26 cellular contexts compared by ENCODE assay signal in genomic region chr3:61578667-61579367, GRCh38. TPM values are rescaled to one million over a fixed set of nuclear protein-coding genes. Genes with fewer than 3 reads are reported as not detected.
DNase-seq lines count a peak whose midpoint lies in the region; ATAC-seq, FAIRE-seq and TF ChIP-seq lines count a peak whose summit lies in the region.
"Had no signal": no experiment of that assay in that cellular context is flagged by ENCODE, and none has a peak within 500 bp of the region (broad histone marks: within the 10 kb centered on the region; RNA-seq: fewer than 3 reads in every experiment).

No MANE protein-coding gene starts in this region.

- H3K4ac ChIP-seq in H1 (replicated peaks; ENCODE audit: insufficient read length, low read depth, low read length) (no peak overlapping the region), mesendoderm (ENCODE audit: low read depth, low read length) (no peak overlapping the region)

- H3K79me1 ChIP-seq in H1 (ENCODE audit: low read depth, low read length) = peaks cover 17% of the 10 kb centered on the region
- H3K79me1 ChIP-seq in mesendoderm (ENCODE audit: low read length) = peaks cover 24% of the 10 kb centered on the region

- H3K36me3 ChIP-seq in left ventricle myocardium inferior = no peaks in the 10 kb centered on the region
- H3K36me3 ChIP-seq in H1 (ENCODE audit: control insufficient read depth in 2 of 4, insufficient read depth in 4 of 4, low read length in 3 of 4) = peaks cover 0 to 3% (median 0%) of the 10 kb centered on the region in 4 experiments; a peak in 2 of 8 replicates
- no peaks in the 10 kb centered on the region for H3K36me3 ChIP-seq in mesendoderm (ENCODE audit: control insufficient read depth, insufficient read depth, low read length)
- no peaks in the 10 kb centered on the region for H3K36me3 ChIP-seq in naive thymus-derived CD4-positive, alpha-beta T cell (ENCODE audit: control insufficient read depth in 2 of 3, insufficient read depth in 3 of 3, low read length in 3 of 3)
- H3K36me3 ChIP-seq: ascending aorta, thyroid gland had no signal

- 0 out of 2 replicates have a peak overlapping the region, but pooled peaks have one; percentile 59 for H2AK5ac ChIP-seq in H1 (ENCODE audit: low read depth, low read length)
- no peak overlapping the region for H2AK5ac ChIP-seq in mesendoderm (ENCODE audit: low read length)

- H3K27me3 Mint-ChIP-seq in activated CD4-positive, alpha-beta T cell treated with anti-CD3 and anti-CD28 coated beads, Interleukin-2, amount 10 ng/mL, durations not matched to agents 24 days and 14 days = peaks cover 14% of the 10 kb centered on the region
- peaks cover 0 to 25% (median 10%) of the 10 kb centered on the region in 5 donors for H3K27me3 Mint-ChIP-seq in naive thymus-derived CD4-positive, alpha-beta T cell
- H3K27me3 Mint-ChIP-seq: activated naive CD8-positive, alpha-beta T cell treated with anti-CD3 and anti-CD28 coated beads, Interleukin-2, amount 10 ng/mL, durations not matched to agents 7 days and 5 days; stimulated activated naive CD8-positive, alpha-beta T cell treated with anti-CD3 and anti-CD28 coated beads, Interleukin-15, Interleukin-2, amounts not matched to agents 100 ng/mL and 50 ng/mL, for 24 hours had no signal

- H2BK120ac ChIP-seq in H1 (replicated peaks; ENCODE audit: low read depth, low read length) = no peak overlapping the region
- H2BK120ac ChIP-seq in mesendoderm (ENCODE audit: low read depth, low read length) = no peak overlapping the region

- H3K4me2 ChIP-seq in H1 (ENCODE audit: insufficient read depth in 1 of 2, low read depth in 2 of 2, low read length in 2 of 2) = no peak overlapping the region
- H3K4me2 ChIP-seq in mesendoderm (ENCODE audit: low read length) = no peak overlapping the region

- DNase-seq in left ventricle myocardium inferior = no peak
- no peak for DNase-seq in left cardiac atrium
- DNase-seq in H1 (ENCODE audit: low read depth in 1 of 2, low spot score in 2 of 2) = no peak
- no peak for DNase-seq in mesendoderm
- DNase-seq in activated CD4-positive, alpha-beta T cell treated with anti-CD3 and anti-CD28 coated beads, Interleukin-2, amount 10 ng/mL, durations not matched to agents 24 days and 14 days = no peak
- DNase-seq in inferior parietal cortex (ENCODE audit: extremely low spot score) = no peak
- DNase-seq in stimulated activated CD4-positive, alpha-beta T cell treated with anti-CD3 and anti-CD28 coated beads, Interleukin-4, amount 100 ng/mL, for 24 hours = no peak
- DNase-seq in naive thymus-derived CD4-positive, alpha-beta T cell = no peak
- DNase-seq: activated CD4-positive, alpha-beta T cell treated with anti-CD3 and anti-CD28 coated beads for 4 hours; activated effector memory CD4-positive, alpha-beta T cell treated with anti-CD3 and anti-CD28 coated beads, Interleukin-2, amount 50 U/mL, for 16 hours; activated naive CD8-positive, alpha-beta T cell treated with anti-CD3 and anti-CD28 coated beads, Interleukin-2, amount 10 ng/mL, durations not matched to agents 7 days and 5 days; activated T-cell treated with anti-CD3 and anti-CD28 coated beads, Interleukin-2, amount 50 U/mL, for 1 hour; AML-193; CD8-positive, alpha-beta T cell; dorsolateral prefrontal cortex; HFFc6; Karpas-422; NCI-H1694; psoas muscle; T-helper 2 cell; thyroid gland had no signal

- H4K5ac ChIP-seq in H1 (ENCODE audit: insufficient read length, low read depth, low read length) (no peak overlapping the region), mesendoderm (ENCODE audit: low read length) (no peak overlapping the region)

- no peak overlapping the region for H3K4me3 Mint-ChIP-seq in activated CD4-positive, alpha-beta T cell treated with anti-CD3 and anti-CD28 coated beads, Interleukin-2, amount 10 ng/mL, durations not matched to agents 24 days and 14 days
- H3K4me3 Mint-ChIP-seq in naive thymus-derived CD4-positive, alpha-beta T cell = no peak overlapping the region
- H3K4me3 Mint-ChIP-seq: activated naive CD8-positive, alpha-beta T cell treated with anti-CD3 and anti-CD28 coated beads, Interleukin-2, amount 10 ng/mL, durations not matched to agents 7 days and 5 days; CD8-positive, alpha-beta T cell; HFFc6; stimulated activated naive CD8-positive, alpha-beta T cell treated with anti-CD3 and anti-CD28 coated beads, Interleukin-15, Interleukin-2, amounts not matched to agents 100 ng/mL and 50 ng/mL, for 24 hours had no signal

- TF ChIP-seq CTCF in left ventricle myocardium inferior (IDR thresholded peaks at IDR 0.05; ENCODE audit: borderline replicate concordance) (no peak), H1 (IDR thresholded peaks at IDR 0.05; ENCODE audit: control extremely low read depth in 1 of 3, insufficient read depth in 1 of 3, low read depth in 1 of 3, low read length in 3 of 3) (no peak)

- H2BK12ac ChIP-seq in H1 (ENCODE audit: low read depth, low read length) = no peak overlapping the region

- no peak for TF ChIP-seq RAD21 in H1 (IDR thresholded peaks at IDR 0.05 in 1 of 2, conservative IDR thresholded peaks at IDR 0.05 in 1 of 2; ENCODE audit: low read depth in 2 of 2, low read length in 2 of 2)

- POLR2A ChIA-PET in H1 (lab: Charles Lee; ENCODE audit: partially characterized antibody) = interaction anchor here (0.7 to 15.0 kb wide), 8 partner anchors 9 to 215 kb away, joined by 3 to 200 read pairs (median 4); partner anchors contain the start of gene PTPRG
- POLR2A ChIA-PET in naive thymus-derived CD4-positive, alpha-beta T cell (lab: Charles Lee) = no interaction called here

- no peak overlapping the region for H3K9ac ChIP-seq in H1 (replicated peaks in 1 of 4; ENCODE audit: extremely low read depth in 1 of 4, low read depth in 3 of 4, low read length in 3 of 4)
- no peak overlapping the region for H3K9ac ChIP-seq in mesendoderm (ENCODE audit: low read length)

- 87% methylated on average over 8 of the region's 8 CpGs; no CpG with 5 or more reads in 1 of the 2 experiments for WGBS in H1 (ENCODE audit: extremely low coverage in 1 of 2, insufficient coverage in 1 of 2, insufficient read length in 1 of 2, insufficient replicate concordance in 2 of 2, low coverage in 1 of 2, low lambda C conversion rate in 2 of 2, missing lambda C conversion rate in 1 of 2), 2 experiments
- WGBS in mesendoderm (ENCODE audit: extremely low coverage, insufficient coverage, low lambda C conversion rate) = no CpG with 5 or more reads among the region's 8 CpGs

- H2BK5ac ChIP-seq in H1 (ENCODE audit: low read depth, low read length) (no peak overlapping the region), mesendoderm (ENCODE audit: low read length) (no peak overlapping the region)

- H4K8ac ChIP-seq in H1 (ENCODE audit: extremely low read depth, insufficient read depth, low read length) (no peak overlapping the region), mesendoderm (ENCODE audit: low read depth, low read length) (no peak overlapping the region)

- H3K23ac ChIP-seq in H1 (ENCODE audit: insufficient read length) = no peak overlapping the region
- H3K23ac ChIP-seq in mesendoderm (ENCODE audit: low read length) = peak overlapping the region; percentile 75

- no peak overlapping the region for H3K14ac ChIP-seq in H1 (ENCODE audit: insufficient read length)

- CTCF ChIA-PET in H1 (lab: Charles Lee; ENCODE audit: partially characterized antibody) = interaction anchor here (1.2 to 3.1 kb wide), 3 partner anchors 14 to 206 kb away, joined by 3 to 14 read pairs (median 3); no protein-coding TSS in a partner anchor
- CTCF ChIA-PET in naive thymus-derived CD4-positive, alpha-beta T cell (lab: Charles Lee) = no interaction called here

- peaks cover 5% of the 10 kb centered on the region for H3K9me3 ChIP-seq in left ventricle myocardium inferior (replicated peaks)
- H3K9me3 ChIP-seq in H1 (ENCODE audit: insufficient read depth in 2 of 2, low read depth in 1 of 2, low read length in 1 of 2) = no peaks in the 10 kb centered on the region
- H3K9me3 ChIP-seq in naive thymus-derived CD4-positive, alpha-beta T cell (ENCODE audit: control insufficient read depth in 2 of 3, low read length in 3 of 3) = no peaks in the 10 kb centered on the region
- H3K9me3 ChIP-seq: ascending aorta, psoas muscle, thyroid gland had no signal

- ATAC-seq in left cardiac atrium = no peak
- no peak for ATAC-seq in naive thymus-derived CD4-positive, alpha-beta T cell
- ATAC-seq: CD8-positive, alpha-beta T cell; psoas muscle had no signal

- no peaks in the 10 kb centered on the region for H3K9me3 Mint-ChIP-seq in activated CD4-positive, alpha-beta T cell treated with anti-CD3 and anti-CD28 coated beads, Interleukin-2, amount 10 ng/mL, durations not matched to agents 24 days and 14 days
- H3K9me3 Mint-ChIP-seq in naive thymus-derived CD4-positive, alpha-beta T cell = peaks cover 0 to 11% (median 0%) of the 10 kb centered on the region in 11 donors
- H3K9me3 Mint-ChIP-seq: HFFc6; stimulated activated naive CD8-positive, alpha-beta T cell treated with anti-CD3 and anti-CD28 coated beads, Interleukin-15, Interleukin-2, amounts not matched to agents 100 ng/mL and 50 ng/mL, for 24 hours had no signal

- H4K20me1 ChIP-seq in H1 (replicated peaks in 1 of 2; ENCODE audit: control insufficient read depth in 1 of 2, insufficient read depth in 2 of 2, low read length in 2 of 2) = peaks cover 54% of the 10 kb centered on the region in 2 experiments

- H3K79me2 ChIP-seq in H1 (ENCODE audit: control insufficient read depth in 1 of 2, insufficient read depth in 2 of 2, low read length in 2 of 2) = peaks cover 67 to 100% of the 10 kb centered on the region in 2 experiments
- peaks cover 99% of the 10 kb centered on the region for H3K79me2 ChIP-seq in mesendoderm (ENCODE audit: control insufficient read depth, insufficient read depth, low read length)

- 0 out of 2 replicates have a peak overlapping the region, but pooled peaks have one; percentile 7 for H3K18ac ChIP-seq in H1 (ENCODE audit: extremely low read depth, low read length)
- H3K18ac ChIP-seq in mesendoderm (ENCODE audit: low read length) = no peak overlapping the region

- H2AFZ ChIP-seq in H1 (ENCODE audit: low read length) = no peak overlapping the region

- H2BK15ac ChIP-seq in H1 (ENCODE audit: low read length) (no peak overlapping the region), mesendoderm (replicated peaks; ENCODE audit: low read depth) (no peak overlapping the region)

- H3K4me3 ChIP-seq in left ventricle myocardium inferior = no peak overlapping the region
- H3K4me3 ChIP-seq in H1 (ENCODE audit: extremely low read depth in 1 of 4, insufficient read depth in 2 of 4, low read depth in 3 of 4, low read length in 4 of 4) = no peak overlapping the region
- H3K4me3 ChIP-seq in mesendoderm (ENCODE audit: low read length) = no peak overlapping the region
- H3K4me3 ChIP-seq in naive thymus-derived CD4-positive, alpha-beta T cell (ENCODE audit: low read length) = no peak overlapping the region
- H3K4me3 ChIP-seq: ascending aorta, dorsolateral prefrontal cortex, psoas muscle, thyroid gland had no signal

- no peak overlapping the region for H3K56ac ChIP-seq in H1 (replicated peaks; ENCODE audit: insufficient read length, low read depth, low read length)
- no peak overlapping the region for H3K56ac ChIP-seq in mesendoderm (ENCODE audit: low read length)

- peaks cover 2% of the 10 kb centered on the region for H3K4me1 Mint-ChIP-seq in activated CD4-positive, alpha-beta T cell treated with anti-CD3 and anti-CD28 coated beads, Interleukin-2, amount 10 ng/mL, durations not matched to agents 24 days and 14 days
- H3K4me1 Mint-ChIP-seq in naive thymus-derived CD4-positive, alpha-beta T cell = no peaks in the 10 kb centered on the region
- H3K4me1 Mint-ChIP-seq: activated naive CD8-positive, alpha-beta T cell treated with anti-CD3 and anti-CD28 coated beads, Interleukin-2, amount 10 ng/mL, durations not matched to agents 7 days and 5 days had no signal

- no peak for FAIRE-seq in H1 (lab: Jason Lieb, UNC)
- FAIRE-seq: A204.1, keratinocyte had no signal

- no peak for TF ChIP-seq POLR2A in H1 (IDR thresholded peaks at IDR 0.05; ENCODE audit: control extremely low read depth in 1 of 2, low read depth in 2 of 2, low read length in 2 of 2)

- no peak for TF ChIP-seq EP300 in H1 (IDR thresholded peaks at IDR 0.05; ENCODE audit: borderline replicate concordance in 1 of 2, low read depth in 2 of 2, low read length in 2 of 2)

- H3K27me3 ChIP-seq in left ventricle myocardium inferior (ENCODE audit: low read depth) = no peaks in the 10 kb centered on the region
- no peaks in the 10 kb centered on the region; a peak in 1 of 7 replicates for H3K27me3 ChIP-seq in H1 (replicated peaks in 1 of 4; ENCODE audit: control insufficient read depth in 3 of 4, extremely low read depth in 1 of 4, insufficient read depth in 3 of 4, low read length in 3 of 4)
- H3K27me3 ChIP-seq in mesendoderm (ENCODE audit: insufficient read depth, low read length, poor library complexity) = no peaks in the 10 kb centered on the region
- no peaks in the 10 kb centered on the region for H3K27me3 ChIP-seq in naive thymus-derived CD4-positive, alpha-beta T cell (ENCODE audit: control insufficient read depth in 2 of 2, insufficient read depth in 2 of 2, low read length in 2 of 2)
- H3K27me3 ChIP-seq: ascending aorta, dorsolateral prefrontal cortex, thyroid gland had no signal

- no peak overlapping the region for H3K27ac Mint-ChIP-seq in activated CD4-positive, alpha-beta T cell treated with anti-CD3 and anti-CD28 coated beads, Interleukin-2, amount 10 ng/mL, durations not matched to agents 24 days and 14 days
- no peak overlapping the region for H3K27ac Mint-ChIP-seq in naive thymus-derived CD4-positive, alpha-beta T cell
- H3K27ac Mint-ChIP-seq: activated naive CD8-positive, alpha-beta T cell treated with anti-CD3 and anti-CD28 coated beads, Interleukin-2, amount 10 ng/mL, durations not matched to agents 7 days and 5 days; CD8-positive, alpha-beta T cell; HFFc6; stimulated activated naive CD8-positive, alpha-beta T cell treated with anti-CD3 and anti-CD28 coated beads, Interleukin-15, Interleukin-2, amounts not matched to agents 100 ng/mL and 50 ng/mL, for 24 hours had no signal

- H3K4me1 ChIP-seq in left ventricle myocardium inferior (peaks cover 89% of the 10 kb centered on the region), H1 (replicated peaks in 1 of 4; ENCODE audit: control insufficient read depth in 3 of 4, insufficient read depth in 4 of 4, low read length in 3 of 4) (peaks cover 1 to 36% (median 10%) of the 10 kb centered on the region in 4 experiments; a peak in 6 of 7 replicates), mesendoderm (ENCODE audit: control insufficient read depth, low read depth, low read length) (peaks cover 28% of the 10 kb centered on the region)
- no peaks in the 10 kb centered on the region for H3K4me1 ChIP-seq in naive thymus-derived CD4-positive, alpha-beta T cell (ENCODE audit: control insufficient read depth in 2 of 2, insufficient read depth in 2 of 2, low read length in 2 of 2)

- H3K27ac ChIP-seq in left ventricle myocardium inferior (replicated peaks) (peak overlapping the region; percentile 32), H1 (ENCODE audit: low read depth, low read length) (no peak overlapping the region), mesendoderm (ENCODE audit: low read depth, low read length) (no peak overlapping the region)
- H3K27ac ChIP-seq in naive thymus-derived CD4-positive, alpha-beta T cell (ENCODE audit: low read depth, low read length) = no peak overlapping the region
- H3K27ac ChIP-seq: dorsolateral prefrontal cortex, psoas muscle, thyroid gland had no signal

- no peaks in the 10 kb centered on the region for H3K23me2 ChIP-seq in H1 (ENCODE audit: low read depth, low read length)

- intact Hi-C loops in left ventricle myocardium inferior (cut with micrococcal nuclease) (no loop called here), left cardiac atrium (cut with DNase I) (loop anchor here in 1 of 2 donors (5.0 kb wide), 1 partner anchor 108 kb away; no protein-coding TSS in a partner anchor)
- intact Hi-C loops in activated CD4-positive, alpha-beta T cell treated with anti-CD3 and anti-CD28 coated beads, Interleukin-2, amount 10 ng/mL, durations not matched to agents 24 days and 14 days (cut with micrococcal nuclease) = no loop called here
- intact Hi-C loops in naive thymus-derived CD4-positive, alpha-beta T cell (cut with micrococcal nuclease) = no loop called here

- H4K91ac ChIP-seq in H1 (replicated peaks; ENCODE audit: insufficient read length, low read length) = no peak overlapping the region

- H3K36me3 Mint-ChIP-seq in activated CD4-positive, alpha-beta T cell treated with anti-CD3 and anti-CD28 coated beads, Interleukin-2, amount 10 ng/mL, durations not matched to agents 24 days and 14 days (ENCODE audit: low read depth) = no peaks in the 10 kb centered on the region
- H3K36me3 Mint-ChIP-seq in naive thymus-derived CD4-positive, alpha-beta T cell = no peaks in the 10 kb centered on the region
- H3K36me3 Mint-ChIP-seq: activated naive CD8-positive, alpha-beta T cell treated with anti-CD3 and anti-CD28 coated beads, Interleukin-2, amount 10 ng/mL, durations not matched to agents 7 days and 5 days; CD8-positive, alpha-beta T cell had no signal

- H2BK20ac ChIP-seq in H1 (ENCODE audit: low read length) = no peak overlapping the region

RNA-seq across cellular contexts. Expression of gene PTPRG, which starts 17.4 kb away (rescaled TPM):
- total RNA-seq in left ventricle myocardium inferior = 29.6 TPM
- 10 to 100 TPM; 37.6 to 46.9 TPM for total RNA-seq in left cardiac atrium
- 90.1 and 96.2 TPM in 2 replicates for total RNA-seq in H1 (2021; fragmentation: NEBNext Ultra II Directional; extraction: Animal tissue kit (Norgen Biotek cat#: 25700))
- 23.3 and 23.6 TPM in 2 replicates for polyA plus RNA-seq in H1 (2011; rRNA removed)
- polyA plus RNA-seq in H1 (2011; cell fraction: cytosol; rRNA removed) = 21.3 TPM
- 58.4 TPM for polyA plus RNA-seq in H1 (2011; cell fraction: nucleus; rRNA removed)
- 32.5 to 53.4 TPM (median 45.1 TPM) in 4 replicates for polyA plus RNA-seq in H1 (2012, experiment 1 of 2)
- 2.0 TPM for polyA plus RNA-seq in H1 (2012, experiment 2 of 2)
- polyA plus RNA-seq in H1 (2013, experiment 1 of 2) = 96.2 TPM
- polyA plus RNA-seq in H1 (2013, experiment 2 of 2) = 92.9 TPM
- 145 and 178 TPM in 2 replicates for polyA minus RNA-seq in H1 (2011; rRNA and poly(A)+ RNA removed)
- 78.4 TPM for polyA minus RNA-seq in H1 (2011; cell fraction: cytosol; rRNA and poly(A)+ RNA removed)
- 313 TPM for polyA minus RNA-seq in H1 (2011; cell fraction: nucleus; rRNA and poly(A)+ RNA removed)
- 52.1 TPM for polyA plus RNA-seq in mesendoderm (2013, experiment 1 of 2)
- 49.8 TPM for polyA plus RNA-seq in mesendoderm (2013, experiment 2 of 2)
- total RNA-seq in activated CD4-positive, alpha-beta T cell treated with anti-CD3 and anti-CD28 coated beads, Interleukin-2, amount 10 ng/mL, durations not matched to agents 24 days and 14 days = 4.2 and 4.6 TPM in 2 replicates
- 1 to 10 TPM in 1 of 5 experiments, under 1 TPM in 1, not detected in 3; 0.17 to 1.7 TPM for total RNA-seq in naive thymus-derived CD4-positive, alpha-beta T cell
- polyA plus RNA-seq in naive thymus-derived CD4-positive, alpha-beta T cell = not detected
- total RNA-seq: activated CD8-positive, alpha-beta memory T cell treated with anti-CD3 and anti-CD28 coated beads for 36 hours; activated naive CD8-positive, alpha-beta T cell treated with anti-CD3 and anti-CD28 coated beads, Interleukin-2, amount 10 ng/mL, durations not matched to agents 7 days and 5 days; CD8-positive, alpha-beta T cell had no signal
